In the genomic region with DNA sequence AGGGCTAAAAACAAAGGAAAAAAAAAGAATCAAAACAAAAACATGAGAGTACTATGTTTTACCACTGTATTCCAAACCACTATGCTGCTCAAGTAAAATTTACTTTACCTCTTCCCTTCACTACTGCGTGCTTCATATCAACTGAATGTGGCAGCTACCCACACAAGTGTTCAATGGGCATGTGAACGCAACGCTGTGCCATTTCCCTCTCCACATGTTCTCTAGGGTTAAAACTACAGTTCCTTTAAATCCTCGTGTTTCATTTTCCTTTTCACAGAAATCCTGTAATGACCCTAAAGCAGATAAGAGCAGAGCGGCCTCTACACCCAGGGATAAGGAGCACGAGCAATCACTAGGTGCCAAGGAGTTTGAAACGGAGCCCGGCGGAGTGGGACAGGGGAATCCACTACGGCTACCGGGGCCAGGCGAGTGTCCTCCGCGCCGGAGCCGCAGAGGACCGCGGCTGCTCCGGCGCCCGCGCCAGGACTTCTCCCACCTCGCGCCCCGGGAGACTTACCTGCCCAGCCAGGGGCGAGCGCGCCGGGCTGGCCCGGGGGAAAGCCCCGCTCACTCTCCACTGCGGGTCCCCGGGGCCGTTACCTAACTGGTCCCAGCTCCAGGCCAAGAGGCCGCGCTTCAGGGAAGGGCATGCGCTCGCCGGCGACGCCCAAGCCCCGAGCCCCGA, we compare ENCODE assay signal across 8 cellular contexts. TPM values are rescaled to one million over a fixed set of nuclear protein-coding genes. Genes with fewer than 3 reads are reported as not detected.
A peak's percentile ranks its signal among the peaks of the same experiment; 100 is the strongest.
DNase-seq lines count a peak whose midpoint lies in the region; ATAC-seq, FAIRE-seq and TF ChIP-seq lines count a peak whose summit lies in the region.

No MANE protein-coding gene starts in this region.

- peak overlapping the region; percentile 95 for H3K4me3 Mint-ChIP-seq in CD4-positive, alpha-beta T cell
- peak overlapping the region; percentile 87 for H3K4me3 Mint-ChIP-seq in astrocyte (ENCODE audit: unreplicated experiment)

- peak overlapping the region; percentile 33 for H3K27ac ChIP-seq in CD4-positive, alpha-beta T cell (ENCODE audit: low read depth, low read length)
- peak overlapping the region; percentile 52 for H3K27ac ChIP-seq in Karpas-422 (ENCODE audit: low read length)
- peak overlapping the region; percentile 75 for H3K27ac ChIP-seq in astrocyte (ENCODE audit: low read depth, low read length)

- no peaks in the 10 kb centered on the region for H3K9me2 ChIP-seq in Karpas-422 (replicated peaks; ENCODE audit: insufficient read depth, low read length)

- H3K36me3 ChIP-seq in Karpas-422 (ENCODE audit: insufficient read depth, low read length) (no peaks in the 10 kb centered on the region), astrocyte (ENCODE audit: insufficient read depth, low read length) (no peaks in the 10 kb centered on the region)

- H3K4me1 ChIP-seq in Karpas-422 (ENCODE audit: low read length) (peaks cover 54% of the 10 kb centered on the region), astrocyte (ENCODE audit: insufficient read depth, low read length) (peaks cover 4% of the 10 kb centered on the region)

- CTCF ChIA-PET in CD4-positive, alpha-beta T cell (lab: Charles Lee): interaction anchor here (0.8 to 1.2 kb wide), 2 partner anchors 107 to 1460 kb away, joined by 3 to 4 read pairs; a partner anchor contains a TSS

- H3K4me2 ChIP-seq in Karpas-422 (ENCODE audit: low read depth, low read length, poor library complexity, severe bottlenecking) (peak overlapping the region; percentile 95), astrocyte (ENCODE audit: low read length) (peak overlapping the region; percentile 88)

- no peak for TF ChIP-seq CTCF in CD4-positive, alpha-beta T cell (IDR thresholded peaks at IDR 0.05)
- TF ChIP-seq CTCF in astrocyte (IDR thresholded peaks at IDR 0.05; ENCODE audit: insufficient read depth, low read depth, low read length): no peak

- peak overlapping the region; percentile 91 for H3K4me3 ChIP-seq in Karpas-422 (ENCODE audit: low read length)
- H3K4me3 ChIP-seq in astrocyte (ENCODE audit: insufficient read depth, low read depth, low read length): peak overlapping the region; percentile 72

- POLR2A ChIA-PET in CD4-positive, alpha-beta T cell (lab: Charles Lee): interaction anchor here (0.7 to 2.3 kb wide), 20 partner anchors 9 to 1459 kb away, joined by 3 to 32 read pairs (median 7); a partner anchor contains a TSS

- H3K9me3 Mint-ChIP-seq in CD4-positive, alpha-beta T cell: no peaks in the 10 kb centered on the region
- H3K9me3 Mint-ChIP-seq in astrocyte (ENCODE audit: unreplicated experiment): no peaks in the 10 kb centered on the region

- peaks cover 14% of the 10 kb centered on the region; the same call in 1 of the 2 replicates for H4K20me1 ChIP-seq in Karpas-422 (ENCODE audit: insufficient read depth, low read depth, low read length)
- peaks cover 37% of the 10 kb centered on the region for H4K20me1 ChIP-seq in astrocyte (ENCODE audit: insufficient read depth, low read length)

- FAIRE-seq in astrocyte (lab: Jason Lieb, UNC): no peak

- H3K9ac ChIP-seq in Karpas-422 (ENCODE audit: low read length) (peak overlapping the region; percentile 79), astrocyte (ENCODE audit: low read length) (peak overlapping the region; percentile 95)

- no peak overlapping the region for H2AFZ ChIP-seq in Karpas-422 (ENCODE audit: low read length)
- H2AFZ ChIP-seq in astrocyte (ENCODE audit: low read depth, low read length): peak overlapping the region; percentile 53

- peak overlapping the region; percentile 89 for H3K27ac Mint-ChIP-seq in CD4-positive, alpha-beta T cell
- H3K27ac Mint-ChIP-seq in astrocyte (ENCODE audit: unreplicated experiment): peak overlapping the region; percentile 21

- H3K27me3 ChIP-seq in CD4-positive, alpha-beta T cell (ENCODE audit: control insufficient read depth, insufficient read depth, low read length): no peaks in the 10 kb centered on the region
- H3K27me3 ChIP-seq in Karpas-422 (ENCODE audit: low read length) (no peaks in the 10 kb centered on the region), astrocyte (ENCODE audit: insufficient read depth, low read length) (no peaks in the 10 kb centered on the region)

- H3K79me2 ChIP-seq in Karpas-422 (ENCODE audit: low read length): peaks cover 53% of the 10 kb centered on the region
- H3K79me2 ChIP-seq in astrocyte (ENCODE audit: insufficient read depth, low read length): peaks cover 48% of the 10 kb centered on the region

- ATAC-seq in CD4-positive, alpha-beta T cell (ENCODE audit: poor library complexity): no peak
- ATAC-seq in GM21515 (IDR thresholded peaks at IDR 0.05; ENCODE audit: unreplicated experiment): peak; percentile 11
- no peak for ATAC-seq in GM18520 (IDR thresholded peaks at IDR 0.05; ENCODE audit: unreplicated experiment)

- H3K27me3 Mint-ChIP-seq in CD4-positive, alpha-beta T cell: no peaks in the 10 kb centered on the region
- H3K27me3 Mint-ChIP-seq in astrocyte (ENCODE audit: low read depth, unreplicated experiment): no peaks in the 10 kb centered on the region

- peak in 8 of 10 experiments; percentile 2 to 36 (median 12) for DNase-seq in CD4-positive, alpha-beta T cell
- peak; percentile 68 for DNase-seq in Karpas-422
- DNase-seq in SW480 (ENCODE audit: low spot score): peak; percentile 86
- peak; percentile 28 for DNase-seq in astrocyte (ENCODE audit: low read depth)
- peak; percentile 27 for DNase-seq in hippocampal formation (lab: John Stamatoyannopoulos, UW)
- peak; percentile 35 for DNase-seq in renal cortical epithelial cell (ENCODE audit: low read depth)

- no peaks in the 10 kb centered on the region for H3K9me3 ChIP-seq in CD4-positive, alpha-beta T cell (ENCODE audit: control insufficient read depth, low read length)
- H3K9me3 ChIP-seq in Karpas-422 (ENCODE audit: low read length): no peaks in the 10 kb centered on the region
- no peaks in the 10 kb centered on the region for H3K9me3 ChIP-seq in astrocyte (ENCODE audit: insufficient read depth, low read depth, low read length)

- peaks cover 50% of the 10 kb centered on the region for H3K4me1 Mint-ChIP-seq in CD4-positive, alpha-beta T cell (ENCODE audit: low read depth)
- peaks cover 6% of the 10 kb centered on the region for H3K4me1 Mint-ChIP-seq in astrocyte (ENCODE audit: low read depth, unreplicated experiment)

- peaks cover 12% of the 10 kb centered on the region for H3K36me3 Mint-ChIP-seq in CD4-positive, alpha-beta T cell (ENCODE audit: low read depth)
- H3K36me3 Mint-ChIP-seq in astrocyte (ENCODE audit: low read depth, unreplicated experiment): no peaks in the 10 kb centered on the region

- intact Hi-C loops in CD4-positive, alpha-beta T cell (cut with DNase I, micrococcal nuclease): loop anchor here (2.0 to 10.0 kb wide), 11 partner anchors 173 to 1461 kb away; a partner anchor contains a TSS

RNA-seq across cellular contexts. Expression of a gene that starts 0.8 kb away (rescaled TPM):
- 100 to 1,000 TPM; 154 to 159 TPM for total RNA-seq in CD4-positive, alpha-beta T cell
- total RNA-seq in Karpas-422 (2014; rRNA removed; shearing (Covaris generic); ENCODE audit: low replicate concordance): 49.2 and 87.4 TPM in 2 replicates
- 42.3 and 52.1 TPM in 2 replicates for total RNA-seq in astrocyte
- total RNA-seq in renal cortical epithelial cell: 154 and 209 TPM in 2 replicates

Comparison
In these comparisons a context has a peak if more than half of its experiments do, and no peak if none do; other contexts are left out.
1. DNase-seq: peak in every context shown above with its lines; median percentile 86 in SW480; 68 in Karpas-422; 35 in renal cortical epithelial cell; 28 in astrocyte; 27 in hippocampal formation; 12 in CD4-positive, alpha-beta T cell.